In the genomic region with DNA sequence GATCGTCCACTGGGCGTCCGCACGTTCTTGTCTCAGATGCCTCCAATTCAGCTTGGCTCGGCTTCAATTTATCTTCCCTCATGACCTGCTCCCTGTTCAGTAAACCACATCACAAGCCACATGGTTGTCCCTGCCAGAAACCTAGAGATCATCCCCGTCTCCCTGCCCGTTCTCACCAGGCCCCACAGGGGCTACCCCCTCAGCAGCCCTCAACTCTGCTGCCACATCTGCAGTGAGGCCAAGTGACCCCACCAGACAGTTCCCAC, we compare ENCODE assay signal across 30 cellular contexts. TPM values are rescaled to one million over a fixed set of nuclear protein-coding genes. Genes with fewer than 3 reads are reported as not detected.
A peak's percentile ranks its signal among the peaks of the same experiment; 100 is the strongest.
DNase-seq lines count a peak whose midpoint lies in the region; ATAC-seq and TF ChIP-seq lines count a peak whose summit lies in the region.
"Had no signal": no experiment of that assay in that cellular context is flagged by ENCODE, and none has a peak within 500 bp of the region (broad histone marks: within the 10 kb centered on the region; RNA-seq: fewer than 3 reads in every experiment).

No MANE protein-coding gene starts in this region.

- H3K36me3 Mint-ChIP-seq in mesothelial cell of epicardium: no peaks in the 10 kb centered on the region
- H3K36me3 Mint-ChIP-seq: activated naive CD8-positive, alpha-beta T cell treated with anti-CD3 and anti-CD28 coated beads, Interleukin-2, amount 10 ng/mL, durations not matched to agents 7 days and 5 days; immature natural killer cell; naive thymus-derived CD8-positive, alpha-beta T cell had no signal

- H3K4me1 ChIP-seq in right atrium auricular region: peaks cover 0 to 73% of the 10 kb centered on the region in 2 donors

- no peak for TF ChIP-seq CTCF in right atrium auricular region (IDR thresholded peaks at IDR 0.05)
- TF ChIP-seq CTCF in choroid plexus epithelial cell (conservative IDR thresholded peaks at IDR 0.05; ENCODE audit: low read depth, low read length): peak; percentile 1
- no peak for TF ChIP-seq CTCF in mesothelial cell of epicardium (IDR thresholded peaks at IDR 0.05; ENCODE audit: unreplicated experiment)

- no peaks in the 10 kb centered on the region for H3K36me3 ChIP-seq in right atrium auricular region
- H3K36me3 ChIP-seq: ascending aorta, gastrocnemius medialis, HAP-1, left lung, ovary, tibial nerve had no signal

- H3K27me3 ChIP-seq in right atrium auricular region: no peaks in the 10 kb centered on the region
- H3K27me3 ChIP-seq: ascending aorta, gastrocnemius medialis, left lung, ovary, tibial nerve had no signal

- peaks cover 69% of the 10 kb centered on the region for H3K4me1 Mint-ChIP-seq in mesothelial cell of epicardium
- H3K4me1 Mint-ChIP-seq: immature natural killer cell; stimulated activated naive CD8-positive, alpha-beta T cell treated with anti-CD3 and anti-CD28 coated beads, Interleukin-15, amount 100 ng/mL, for 72 hours had no signal

- peak overlapping the region; percentile 69 for H3K27ac Mint-ChIP-seq in mesothelial cell of epicardium
- H3K27ac Mint-ChIP-seq: activated naive CD8-positive, alpha-beta T cell treated with anti-CD3 and anti-CD28 coated beads, Interleukin-2, amount 10 ng/mL, durations not matched to agents 7 days and 5 days; stimulated activated naive CD8-positive, alpha-beta T cell treated with anti-CD3 and anti-CD28 coated beads, Interleukin-15, amount 100 ng/mL, for 72 hours; T-helper 1 cell treated with Interleukin-12 subunit alpha and Interleukin-12 subunit beta and Interleukin-4 antibody, amounts not matched to agents 30 μg/mL and 1 μg/mL, for 36 hours had no signal

- no peaks in the 10 kb centered on the region for H3K9me3 Mint-ChIP-seq in mesothelial cell of epicardium
- H3K9me3 Mint-ChIP-seq: activated naive CD8-positive, alpha-beta T cell treated with anti-CD3 and anti-CD28 coated beads, Interleukin-2, amount 10 ng/mL, durations not matched to agents 7 days and 5 days; central memory CD8-positive, alpha-beta T cell; immature natural killer cell; naive thymus-derived CD8-positive, alpha-beta T cell; stimulated activated naive CD8-positive, alpha-beta T cell treated with anti-CD3 and anti-CD28 coated beads, Interleukin-15, amount 100 ng/mL, for 72 hours; T-helper 1 cell treated with Interleukin-12 subunit alpha and Interleukin-12 subunit beta and Interleukin-4 antibody, amounts not matched to agents 30 μg/mL and 1 μg/mL, for 36 hours had no signal

- H3K27me3 Mint-ChIP-seq in mesothelial cell of epicardium (ENCODE audit: low read depth): no peaks in the 10 kb centered on the region
- H3K27me3 Mint-ChIP-seq: central memory CD8-positive, alpha-beta T cell; naive thymus-derived CD8-positive, alpha-beta T cell had no signal

- ATAC-seq in left cardiac atrium (peak; percentile 3 to 8), HG02678 (IDR thresholded peaks at IDR 0.05; ENCODE audit: unreplicated experiment) (no peak), HG03469 (IDR thresholded peaks at IDR 0.05; ENCODE audit: unreplicated experiment) (no peak)
- ATAC-seq: gastrocnemius medialis; left lung; naive thymus-derived CD8-positive, alpha-beta T cell; stimulated activated naive CD8-positive, alpha-beta T cell treated with anti-CD3 and anti-CD28 coated beads, Interleukin-15, amount 100 ng/mL, for 72 hours had no signal

- DNase-seq in left cardiac atrium: no peak
- no peak for DNase-seq in right atrium auricular region (ENCODE audit: low spot score)
- peak; percentile 51 for DNase-seq in choroid plexus epithelial cell (ENCODE audit: low read depth)
- no peak for DNase-seq in mesothelial cell of epicardium (ENCODE audit: low spot score in 2 of 2, unreplicated experiment in 2 of 2)
- no peak for DNase-seq in NCI-H2171 (lab: John Stamatoyannopoulos, UW)
- DNase-seq in NCI-H345 (lab: John Stamatoyannopoulos, UW): no peak
- DNase-seq: activated CD4-positive, alpha-beta T cell treated with anti-CD3 and anti-CD28 coated beads for 1 hour; activated CD8-positive, alpha-beta memory T cell treated with anti-CD3 and anti-CD28 coated beads for 24 hours; activated effector memory CD4-positive, alpha-beta T cell treated with anti-CD3 and anti-CD28 coated beads, Interleukin-2, amount 50 U/mL, for 16 hours; activated naive CD8-positive, alpha-beta T cell treated with anti-CD3 and anti-CD28 coated beads, Interleukin-2, amount 10 ng/mL, durations not matched to agents 7 days and 5 days; gastrocnemius medialis; GDM1; immature natural killer cell; left lung; naive thymus-derived CD8-positive, alpha-beta T cell; NCI-H1694 treated with DMSO at 0.1 percent for 48 hours; NCI-H2171 treated with DMSO at 0.1 percent for 48 hours; ovary; RPMI8226; stimulated activated CD4-positive, alpha-beta T cell treated with anti-CD3 and anti-CD28 coated beads, Interleukin-1b, Interleukin-23, amount 100 ng/mL, for 48 hours; stimulated activated CD8-positive, alpha-beta memory T cell treated with anti-CD3 and anti-CD28 coated beads, Interleukin-4, amount 100 ng/mL, for 48 hours; stimulated activated naive CD8-positive, alpha-beta T cell treated with anti-CD3 and anti-CD28 coated beads, Interleukin-15, amount 100 ng/mL, for 72 hours had no signal

- H3K4me3 ChIP-seq in right atrium auricular region (no peak overlapping the region), choroid plexus epithelial cell (ENCODE audit: low read depth, low read length) (no peak overlapping the region)
- H3K4me3 ChIP-seq: gastrocnemius medialis, HAP-1, left lung, ovary, SK-N-MC had no signal

- intact Hi-C loops in left cardiac atrium (cut with DNase I): no loop called here

- H3K9me3 ChIP-seq in right atrium auricular region: no peaks in the 10 kb centered on the region
- H3K9me3 ChIP-seq: ascending aorta, gastrocnemius medialis, HAP-1, left lung, ovary, tibial nerve had no signal

- H3K27ac ChIP-seq in right atrium auricular region: no peak overlapping the region
- H3K27ac ChIP-seq: ascending aorta, gastrocnemius medialis, left lung, ovary, SK-N-MC had no signal

- peak overlapping the region; percentile 41 for H3K4me3 Mint-ChIP-seq in mesothelial cell of epicardium
- H3K4me3 Mint-ChIP-seq: activated naive CD8-positive, alpha-beta T cell treated with anti-CD3 and anti-CD28 coated beads, Interleukin-2, amount 10 ng/mL, durations not matched to agents 7 days and 5 days; central memory CD8-positive, alpha-beta T cell; immature natural killer cell; naive thymus-derived CD8-positive, alpha-beta T cell; stimulated activated naive CD8-positive, alpha-beta T cell treated with anti-CD3 and anti-CD28 coated beads, Interleukin-15, amount 100 ng/mL, for 72 hours; T-helper 1 cell treated with Interleukin-12 subunit alpha and Interleukin-12 subunit beta and Interleukin-4 antibody, amounts not matched to agents 30 μg/mL and 1 μg/mL, for 36 hours had no signal

RNA-seq across cellular contexts. Expression of a gene that starts 14.1 kb away (rescaled TPM):
- total RNA-seq in left cardiac atrium: 10 to 100 TPM; 30.3 to 38.7 TPM
- 10 to 100 TPM in 1 of 2 donors, 1 to 10 TPM in 1; 7.0 to 11.1 TPM for total RNA-seq in right atrium auricular region
- total RNA-seq in mesothelial cell of epicardium: 282 to 296 TPM (median 282 TPM) in 3 replicates

RNA-seq across cellular contexts. Expression of a gene that starts 58.9 kb away (rescaled TPM):
- total RNA-seq in left cardiac atrium: 10 to 100 TPM; 11.5 to 12.0 TPM
- 1 to 10 TPM; 6.6 to 9.1 TPM for total RNA-seq in right atrium auricular region
- 26.6 to 29.6 TPM (median 26.6 TPM) in 3 replicates for total RNA-seq in mesothelial cell of epicardium

Comparison
In these comparisons a context has a peak if more than half of its experiments do, and no peak if none do; other contexts are left out.
1. ATAC-seq: peak in left cardiac atrium (2 of 2); none in HG02678 (single experiment) and HG03469 (single experiment).